ENCODE assay signal across 1 cellular context in the genomic region with DNA sequence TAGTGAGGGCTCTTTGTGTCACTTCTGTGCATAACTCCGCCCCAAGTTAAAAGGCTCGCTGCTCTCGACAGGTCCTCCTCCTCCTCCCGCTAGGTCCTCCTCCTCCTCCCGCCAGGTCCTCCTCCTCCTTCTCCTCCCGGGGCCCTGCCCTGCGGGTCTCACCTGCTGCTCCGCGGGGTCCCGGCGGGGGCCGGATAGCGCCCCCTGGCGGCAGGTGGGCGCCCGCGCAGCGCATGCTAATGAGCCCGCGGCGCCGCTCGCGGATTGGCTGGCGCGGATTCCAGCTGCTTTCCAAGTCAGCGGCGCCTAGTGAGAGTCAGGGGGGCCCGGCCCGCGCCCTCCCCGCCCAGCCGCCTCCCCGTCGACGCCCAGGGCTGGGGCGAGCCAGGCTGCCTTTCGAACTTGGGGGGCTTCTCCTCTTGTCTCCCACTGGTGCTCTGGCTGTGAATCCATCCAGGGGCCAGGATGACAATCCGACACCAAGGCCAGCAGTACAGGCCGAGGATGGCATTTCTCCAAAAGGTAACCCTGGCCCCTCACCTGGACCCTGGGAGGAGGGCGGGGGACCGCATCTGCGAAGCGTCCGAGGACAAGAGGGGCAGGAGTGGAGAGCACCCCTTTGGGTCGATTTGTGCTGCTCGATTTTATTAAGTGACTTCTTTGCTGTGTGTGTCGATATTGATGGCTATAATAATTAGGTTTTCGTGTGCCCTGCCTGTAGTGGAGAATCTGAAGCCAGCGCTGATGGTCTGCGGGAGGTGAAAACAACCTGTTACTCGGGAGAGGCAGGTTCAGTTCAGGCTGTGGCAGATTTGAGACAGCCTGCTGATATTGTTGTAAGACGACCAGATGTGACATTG.
A peak's percentile ranks its signal among the peaks of the same experiment; 100 is the strongest.
TF ChIP-seq lines count a peak whose summit lies in the region.

RGS9 (plus strand) TSS at position 295 of the 860 bp plus-strand sequence; CDS start at position 466, 171 bp downstream.

TF ChIP-seq in WTC11, 78 proteins besides CTCF, POLR2A, EP300 and RAD21 (continued from another document):
- TF ChIP-seq HMGXB4 (CRISPR knock-in tag; IDR thresholded peaks at IDR 0.05) (peak; percentile 83; the same call in 1 of the 2 replicates), NFYB (CRISPR knock-in tag; conservative IDR thresholded peaks at IDR 0.05; ENCODE audit: low read depth) (peak; percentile 60), ZNF263 (CRISPR knock-in tag; IDR thresholded peaks at IDR 0.05; ENCODE audit: low read depth) (peak; percentile 100), E2F5 (CRISPR knock-in tag; IDR thresholded peaks at IDR 0.05) (0 out of 2 replicates have a peak, but pooled peaks have one; percentile 59), RORB (CRISPR knock-in tag; IDR thresholded peaks at IDR 0.05) (no peak), ETV6 (CRISPR knock-in tag; IDR thresholded peaks at IDR 0.05) (0 out of 2 replicates have a peak, but pooled peaks have one; percentile 51), ELF4 (CRISPR knock-in tag; IDR thresholded peaks at IDR 0.05; ENCODE audit: low read depth) (peak; percentile 95; the same call in 1 of the 2 replicates), EMX1 (CRISPR knock-in tag; IDR thresholded peaks at IDR 0.05) (no peak)
- TF ChIP-seq, protein P1, sequence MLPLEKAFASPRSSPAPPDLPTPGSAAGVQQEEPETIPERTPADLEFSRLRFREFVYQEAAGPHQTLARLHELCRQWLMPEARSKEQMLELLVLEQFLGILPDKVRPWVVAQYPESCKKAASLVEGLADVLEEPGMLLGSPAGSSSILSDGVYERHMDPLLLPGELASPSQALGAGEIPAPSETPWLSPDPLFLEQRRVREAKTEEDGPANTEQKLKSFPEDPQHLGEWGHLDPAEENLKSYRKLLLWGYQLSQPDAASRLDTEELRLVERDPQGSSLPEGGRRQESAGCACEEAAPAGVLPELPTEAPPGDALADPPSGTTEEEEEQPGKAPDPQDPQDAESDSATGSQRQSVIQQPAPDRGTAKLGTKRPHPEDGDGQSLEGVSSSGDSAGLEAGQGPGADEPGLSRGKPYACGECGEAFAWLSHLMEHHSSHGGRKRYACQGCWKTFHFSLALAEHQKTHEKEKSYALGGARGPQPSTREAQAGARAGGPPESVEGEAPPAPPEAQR (CRISPR knock-in tag; IDR thresholded peaks at IDR 0.05), result 0 out of 2 replicates have a peak, but pooled peaks have one; percentile 31
- TF ChIP-seq, protein P2, sequence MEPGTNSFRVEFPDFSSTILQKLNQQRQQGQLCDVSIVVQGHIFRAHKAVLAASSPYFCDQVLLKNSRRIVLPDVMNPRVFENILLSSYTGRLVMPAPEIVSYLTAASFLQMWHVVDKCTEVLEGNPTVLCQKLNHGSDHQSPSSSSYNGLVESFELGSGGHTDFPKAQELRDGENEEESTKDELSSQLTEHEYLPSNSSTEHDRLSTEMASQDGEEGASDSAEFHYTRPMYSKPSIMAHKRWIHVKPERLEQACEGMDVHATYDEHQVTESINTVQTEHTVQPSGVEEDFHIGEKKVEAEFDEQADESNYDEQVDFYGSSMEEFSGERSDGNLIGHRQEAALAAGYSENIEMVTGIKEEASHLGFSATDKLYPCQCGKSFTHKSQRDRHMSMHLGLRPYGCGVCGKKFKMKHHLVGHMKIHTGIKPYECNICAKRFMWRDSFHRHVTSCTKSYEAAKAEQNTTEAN (CRISPR knock-in tag; IDR thresholded peaks at IDR 0.05), result no peak
